In genomic region chr6:62391358-62391757, GRCh38 we compare ENCODE assay signal across 31 cellular contexts.
"Had no signal": no experiment of that assay in that cellular context is flagged by ENCODE, and none has a peak within 500 bp of the region (broad histone marks: within the 10 kb centered on the region; RNA-seq: fewer than 3 reads in every experiment).

No MANE protein-coding gene starts in this region.

- H3K36me3 Mint-ChIP-seq: activated CD8-positive, alpha-beta memory T cell treated with anti-CD3 and anti-CD28 coated beads, Interleukin-2, amount 10 ng/mL, durations not matched to agents 7 days and 5 days; activated naive CD4-positive, alpha-beta T cell treated with anti-CD3 and anti-CD28 coated beads, Interleukin-2, amount 50 U/mL, for 24 hours had no signal

- H3K9ac ChIP-seq: SK-N-SH had no signal

- DNase-seq: activated CD4-positive, alpha-beta T cell treated with anti-CD3 and anti-CD28 coated beads for 48 hours; activated CD4-positive, alpha-beta T cell treated with anti-CD3 and anti-CD28 coated beads, Interleukin-2, amount 50 U/mL, for 4 hours; activated CD4-positive, CD25-positive, alpha-beta regulatory T cell treated with anti-CD3 and anti-CD28 coated beads, Interleukin-2, amount 50 U/mL, for 72 hours; activated CD8-positive, alpha-beta memory T cell treated with anti-CD3 and anti-CD28 coated beads, Interleukin-2, amount 10 ng/mL, durations not matched to agents 7 days and 5 days; activated effector memory CD4-positive, alpha-beta T cell treated with Interleukin-2 at 50 U/mL for 16 hours; activated naive CD4-positive, alpha-beta T cell; activated naive CD8-positive, alpha-beta T cell treated with anti-CD3 and anti-CD28 coated beads, Interleukin-2, amount 50 U/mL, for 24 hours; activated T-cell treated with anti-CD3 and anti-CD28 coated beads, Interleukin-2, amount 50 U/mL, for 24 hours; amniotic stem cell; body of pancreas; central memory CD4-positive, alpha-beta T cell; MV-4-11; NCI-H1092 treated with DMSO at 0.1 percent for 48 hours; NCI-H1417 treated with DMSO at 0.1 percent for 48 hours; NCI-H1694; NCI-H2029; NCI-H2107; NCI-H2171 treated with DMSO at 0.1 percent for 48 hours; NCI-H226; NCI-H526; NCI-H774; Peyer's patch; Right ventricle myocardium superior; SJCRH30; SK-N-SH; SW 1271 had no signal

- ATAC-seq: activated CD8-positive, alpha-beta memory T cell treated with anti-CD3 and anti-CD28 coated beads, Interleukin-2, amount 10 ng/mL, durations not matched to agents 7 days and 5 days; activated naive CD8-positive, alpha-beta T cell treated with anti-CD3 and anti-CD28 coated beads, Interleukin-2, amount 50 U/mL, for 24 hours; body of pancreas had no signal

- H3K9me3 ChIP-seq: ascending aorta, body of pancreas, Peyer's patch, SJCRH30, SK-N-SH had no signal

- H3K27me3 ChIP-seq: ascending aorta, body of pancreas, Peyer's patch, SJCRH30 had no signal

- H3K27me3 Mint-ChIP-seq: activated CD8-positive, alpha-beta memory T cell treated with anti-CD3 and anti-CD28 coated beads, Interleukin-2, amount 10 ng/mL, durations not matched to agents 7 days and 5 days; activated naive CD4-positive, alpha-beta T cell treated with anti-CD3 and anti-CD28 coated beads, Interleukin-2, amount 50 U/mL, for 24 hours; activated naive CD8-positive, alpha-beta T cell treated with anti-CD3 and anti-CD28 coated beads, Interleukin-2, amount 50 U/mL, for 24 hours; activated T-cell treated with anti-CD3 and anti-CD28 coated beads, Interleukin-2, amount 50 U/mL, for 24 hours had no signal

- H3K4me3 ChIP-seq: ascending aorta, body of pancreas, Peyer's patch, SJCRH30 had no signal

- H3K36me3 ChIP-seq: ascending aorta, Peyer's patch, SJCRH30 had no signal

- H3K4me3 Mint-ChIP-seq: activated CD8-positive, alpha-beta memory T cell treated with anti-CD3 and anti-CD28 coated beads, Interleukin-2, amount 10 ng/mL, durations not matched to agents 7 days and 5 days; activated naive CD4-positive, alpha-beta T cell treated with anti-CD3 and anti-CD28 coated beads, Interleukin-2, amount 50 U/mL, for 24 hours; activated naive CD8-positive, alpha-beta T cell treated with anti-CD3 and anti-CD28 coated beads, Interleukin-2, amount 50 U/mL, for 24 hours; activated T-cell treated with anti-CD3 and anti-CD28 coated beads, Interleukin-2, amount 50 U/mL, for 24 hours; activated T-helper 1 cell treated with anti-CD3 and anti-CD28 coated beads, Interleukin-12 subunit alpha, Interleukin-12 subunit beta, Interleukin-2, Interleukin-4 antibody, amounts not matched to agents 30 ng/mL and 10 ng/mL and 1 ng/mL, durations not matched to agents 14 hours and 24 hours and 36 hours had no signal

- FAIRE-seq: bronchial epithelial cell had no signal

- H3K4me1 ChIP-seq: ascending aorta, body of pancreas, Peyer's patch, SJCRH30 had no signal

- H3K27ac ChIP-seq: ascending aorta, body of pancreas, Peyer's patch, RWPE1, SJCRH30 had no signal

- H3K27ac Mint-ChIP-seq: activated CD8-positive, alpha-beta memory T cell treated with anti-CD3 and anti-CD28 coated beads, Interleukin-2, amount 10 ng/mL, durations not matched to agents 7 days and 5 days; activated naive CD4-positive, alpha-beta T cell treated with anti-CD3 and anti-CD28 coated beads, Interleukin-2, amount 50 U/mL, for 24 hours; activated naive CD8-positive, alpha-beta T cell treated with anti-CD3 and anti-CD28 coated beads, Interleukin-2, amount 50 U/mL, for 24 hours; activated T-cell treated with anti-CD3 and anti-CD28 coated beads, Interleukin-2, amount 50 U/mL, for 24 hours; activated T-helper 1 cell treated with anti-CD3 and anti-CD28 coated beads, Interleukin-12 subunit alpha, Interleukin-12 subunit beta, Interleukin-2, Interleukin-4 antibody, amounts not matched to agents 30 ng/mL and 10 ng/mL and 1 ng/mL, durations not matched to agents 14 hours and 24 hours and 36 hours had no signal

- H3K4me1 Mint-ChIP-seq: activated CD8-positive, alpha-beta memory T cell treated with anti-CD3 and anti-CD28 coated beads, Interleukin-2, amount 10 ng/mL, durations not matched to agents 7 days and 5 days; activated naive CD4-positive, alpha-beta T cell treated with anti-CD3 and anti-CD28 coated beads, Interleukin-2, amount 50 U/mL, for 24 hours; activated naive CD8-positive, alpha-beta T cell treated with anti-CD3 and anti-CD28 coated beads, Interleukin-2, amount 50 U/mL, for 24 hours had no signal

- H3K4me2 ChIP-seq: SK-N-SH had no signal
